1 cellular context compared by ENCODE assay signal in genomic region chr3:32709346-32709745, GRCh38.
A peak's percentile ranks its signal among the peaks of the same experiment; 100 is the strongest.
TF ChIP-seq lines count a peak whose summit lies in the region.

No MANE protein-coding gene starts in this region.

TF ChIP-seq in K562, 482 proteins besides CTCF, POLR2A, EP300 and RAD21 (continued from another document and continues in another):
- TF ChIP-seq, protein P1, sequence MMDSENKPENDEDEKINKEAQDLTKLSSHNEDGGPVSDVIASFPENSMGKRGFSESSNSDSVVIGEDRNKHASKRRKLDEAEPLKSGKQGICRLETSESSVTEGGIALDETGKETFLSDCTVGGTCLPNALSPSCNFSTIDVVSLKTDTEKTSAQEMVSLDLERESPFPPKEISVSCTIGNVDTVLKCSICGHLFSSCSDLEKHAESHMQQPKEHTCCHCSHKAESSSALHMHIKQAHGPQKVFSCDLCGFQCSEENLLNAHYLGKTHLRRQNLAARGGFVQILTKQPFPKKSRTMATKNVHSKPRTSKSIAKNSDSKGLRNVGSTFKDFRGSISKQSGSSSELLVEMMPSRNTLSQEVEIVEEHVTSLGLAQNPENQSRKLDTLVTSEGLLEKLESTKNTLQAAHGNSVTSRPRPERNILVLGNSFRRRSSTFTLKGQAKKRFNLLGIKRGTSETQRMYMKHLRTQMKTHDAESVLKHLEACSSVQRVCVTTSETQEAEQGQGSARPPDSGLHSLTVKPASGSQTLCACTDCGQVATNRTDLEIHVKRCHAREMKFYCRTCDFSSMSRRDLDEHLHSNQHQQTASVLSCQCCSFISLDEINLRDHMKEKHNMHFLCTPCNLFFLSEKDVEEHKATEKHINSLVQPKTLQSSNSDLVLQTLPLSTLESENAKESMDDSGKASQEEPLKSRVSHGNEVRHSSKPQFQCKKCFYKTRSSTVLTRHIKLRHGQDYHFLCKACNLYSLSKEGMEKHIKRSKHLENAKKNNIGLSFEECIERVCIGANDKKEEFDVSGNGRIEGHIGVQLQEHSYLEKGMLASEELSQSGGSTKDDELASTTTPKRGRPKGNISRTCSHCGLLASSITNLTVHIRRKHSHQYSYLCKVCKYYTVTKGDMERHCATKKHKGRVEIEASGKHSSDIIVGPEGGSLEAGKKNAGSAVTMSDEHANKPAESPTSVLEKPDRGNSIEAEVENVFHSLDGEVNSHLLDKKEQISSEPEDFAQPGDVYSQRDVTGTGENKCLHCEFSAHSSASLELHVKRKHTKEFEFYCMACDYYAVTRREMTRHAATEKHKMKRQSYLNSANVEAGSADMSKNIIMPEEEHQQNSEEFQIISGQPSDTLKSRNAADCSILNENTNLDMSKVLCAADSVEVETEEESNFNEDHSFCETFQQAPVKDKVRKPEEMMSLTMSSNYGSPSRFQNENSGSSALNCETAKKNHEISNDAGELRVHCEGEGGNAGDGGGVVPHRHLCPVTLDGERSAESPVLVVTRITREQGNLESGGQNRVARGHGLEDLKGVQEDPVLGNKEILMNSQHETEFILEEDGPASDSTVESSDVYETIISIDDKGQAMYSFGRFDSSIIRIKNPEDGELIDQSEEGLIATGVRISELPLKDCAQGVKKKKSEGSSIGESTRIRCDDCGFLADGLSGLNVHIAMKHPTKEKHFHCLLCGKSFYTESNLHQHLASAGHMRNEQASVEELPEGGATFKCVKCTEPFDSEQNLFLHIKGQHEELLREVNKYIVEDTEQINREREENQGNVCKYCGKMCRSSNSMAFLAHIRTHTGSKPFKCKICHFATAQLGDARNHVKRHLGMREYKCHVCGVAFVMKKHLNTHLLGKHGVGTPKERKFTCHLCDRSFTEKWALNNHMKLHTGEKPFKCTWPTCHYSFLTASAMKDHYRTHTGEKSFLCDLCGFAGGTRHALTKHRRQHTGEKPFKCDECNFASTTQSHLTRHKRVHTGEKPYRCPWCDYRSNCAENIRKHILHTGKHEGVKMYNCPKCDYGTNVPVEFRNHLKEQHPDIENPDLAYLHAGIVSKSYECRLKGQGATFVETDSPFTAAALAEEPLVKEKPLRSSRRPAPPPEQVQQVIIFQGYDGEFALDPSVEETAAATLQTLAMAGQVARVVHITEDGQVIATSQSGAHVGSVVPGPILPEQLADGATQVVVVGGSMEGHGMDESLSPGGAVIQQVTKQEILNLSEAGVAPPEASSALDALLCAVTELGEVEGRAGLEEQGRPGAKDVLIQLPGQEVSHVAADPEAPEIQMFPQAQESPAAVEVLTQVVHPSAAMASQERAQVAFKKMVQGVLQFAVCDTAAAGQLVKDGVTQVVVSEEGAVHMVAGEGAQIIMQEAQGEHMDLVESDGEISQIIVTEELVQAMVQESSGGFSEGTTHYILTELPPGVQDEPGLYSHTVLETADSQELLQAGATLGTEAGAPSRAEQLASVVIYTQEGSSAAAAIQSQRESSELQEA (IDR thresholded peaks at IDR 0.05; ENCODE audit: low read depth) = no peak
- no peak for TF ChIP-seq ZNF12 (CRISPR knock-in tag; IDR thresholded peaks at IDR 0.05)
- no peak for TF ChIP-seq FOXJ3 (CRISPR knock-in tag; IDR thresholded peaks at IDR 0.05)
- no peak for TF ChIP-seq ZNF830 (CRISPR knock-in tag; IDR thresholded peaks at IDR 0.05)
- TF ChIP-seq RUNX1 (IDR thresholded peaks at IDR 0.05; ENCODE audit: low read depth) = peak; percentile 97
- no peak for TF ChIP-seq ERF (CRISPR knock-in tag; IDR thresholded peaks at IDR 0.05)
- TF ChIP-seq, protein P2, sequence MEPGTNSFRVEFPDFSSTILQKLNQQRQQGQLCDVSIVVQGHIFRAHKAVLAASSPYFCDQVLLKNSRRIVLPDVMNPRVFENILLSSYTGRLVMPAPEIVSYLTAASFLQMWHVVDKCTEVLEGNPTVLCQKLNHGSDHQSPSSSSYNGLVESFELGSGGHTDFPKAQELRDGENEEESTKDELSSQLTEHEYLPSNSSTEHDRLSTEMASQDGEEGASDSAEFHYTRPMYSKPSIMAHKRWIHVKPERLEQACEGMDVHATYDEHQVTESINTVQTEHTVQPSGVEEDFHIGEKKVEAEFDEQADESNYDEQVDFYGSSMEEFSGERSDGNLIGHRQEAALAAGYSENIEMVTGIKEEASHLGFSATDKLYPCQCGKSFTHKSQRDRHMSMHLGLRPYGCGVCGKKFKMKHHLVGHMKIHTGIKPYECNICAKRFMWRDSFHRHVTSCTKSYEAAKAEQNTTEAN (CRISPR knock-in tag; IDR thresholded peaks at IDR 0.05) = no peak
- TF ChIP-seq ZKSCAN3 (CRISPR knock-in tag; IDR thresholded peaks at IDR 0.05) = no peak
- TF ChIP-seq ZBTB1 (CRISPR knock-in tag; IDR thresholded peaks at IDR 0.05; ENCODE audit: borderline replicate concordance, low read depth) = no peak
- TF ChIP-seq ATF6 (CRISPR knock-in tag; IDR thresholded peaks at IDR 0.05) = no peak
- TF ChIP-seq ELF2 (CRISPR knock-in tag; IDR thresholded peaks at IDR 0.05) = no peak
- TF ChIP-seq YY1 (IDR thresholded peaks at IDR 0.05; ENCODE audit: borderline replicate concordance in 1 of 3, control insufficient read depth in 1 of 3, extremely low read depth in 1 of 3, insufficient read depth in 3 of 3, insufficient read length in 1 of 3, insufficient replicate concordance in 2 of 3, low read depth in 1 of 3, low read length in 2 of 3) = peak in 1 of 3 experiments; percentile 12
- no peak for TF ChIP-seq ZNF263 (CRISPR knock-in tag; IDR thresholded peaks at IDR 0.05; ENCODE audit: borderline replicate concordance)
- TF ChIP-seq SP1 (CRISPR knock-in tag; IDR thresholded peaks at IDR 0.05) = peak; percentile 48; the same call in 1 of the 2 replicates
- no peak for TF ChIP-seq CHCHD3 (CRISPR knock-in tag; IDR thresholded peaks at IDR 0.05)
- no peak for TF ChIP-seq ASH1L (IDR thresholded peaks at IDR 0.05; ENCODE audit: borderline replicate concordance, low read depth, partially characterized antibody)
- TF ChIP-seq CGGBP1 (CRISPR knock-in tag; IDR thresholded peaks at IDR 0.05) = no peak
- TF ChIP-seq, protein P3, sequence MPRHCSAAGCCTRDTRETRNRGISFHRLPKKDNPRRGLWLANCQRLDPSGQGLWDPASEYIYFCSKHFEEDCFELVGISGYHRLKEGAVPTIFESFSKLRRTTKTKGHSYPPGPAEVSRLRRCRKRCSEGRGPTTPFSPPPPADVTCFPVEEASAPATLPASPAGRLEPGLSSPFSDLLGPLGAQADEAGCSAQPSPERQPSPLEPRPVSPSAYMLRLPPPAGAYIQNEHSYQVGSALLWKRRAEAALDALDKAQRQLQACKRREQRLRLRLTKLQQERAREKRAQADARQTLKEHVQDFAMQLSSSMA (CRISPR knock-in tag; IDR thresholded peaks at IDR 0.05) = no peak
- TF ChIP-seq SIN3B (IDR thresholded peaks at IDR 0.05; ENCODE audit: low read depth) = no peak
- TF ChIP-seq HLTF (IDR thresholded peaks at IDR 0.05) = no peak
- TF ChIP-seq ZNF232 (CRISPR knock-in tag; IDR thresholded peaks at IDR 0.05) = no peak
- TF ChIP-seq CC2D1A (IDR thresholded peaks at IDR 0.05) = peak; percentile 73
- peak; percentile 93 for TF ChIP-seq DMBX1 (CRISPR knock-in tag; IDR thresholded peaks at IDR 0.05; ENCODE audit: borderline replicate concordance)
- no peak for TF ChIP-seq FIP1L1 (IDR thresholded peaks at IDR 0.05; ENCODE audit: low read depth, low read length, poor library complexity, severe bottlenecking)
- peak; percentile 93 for TF ChIP-seq SOX6 (IDR thresholded peaks at IDR 0.05)
- TF ChIP-seq, protein P4, sequence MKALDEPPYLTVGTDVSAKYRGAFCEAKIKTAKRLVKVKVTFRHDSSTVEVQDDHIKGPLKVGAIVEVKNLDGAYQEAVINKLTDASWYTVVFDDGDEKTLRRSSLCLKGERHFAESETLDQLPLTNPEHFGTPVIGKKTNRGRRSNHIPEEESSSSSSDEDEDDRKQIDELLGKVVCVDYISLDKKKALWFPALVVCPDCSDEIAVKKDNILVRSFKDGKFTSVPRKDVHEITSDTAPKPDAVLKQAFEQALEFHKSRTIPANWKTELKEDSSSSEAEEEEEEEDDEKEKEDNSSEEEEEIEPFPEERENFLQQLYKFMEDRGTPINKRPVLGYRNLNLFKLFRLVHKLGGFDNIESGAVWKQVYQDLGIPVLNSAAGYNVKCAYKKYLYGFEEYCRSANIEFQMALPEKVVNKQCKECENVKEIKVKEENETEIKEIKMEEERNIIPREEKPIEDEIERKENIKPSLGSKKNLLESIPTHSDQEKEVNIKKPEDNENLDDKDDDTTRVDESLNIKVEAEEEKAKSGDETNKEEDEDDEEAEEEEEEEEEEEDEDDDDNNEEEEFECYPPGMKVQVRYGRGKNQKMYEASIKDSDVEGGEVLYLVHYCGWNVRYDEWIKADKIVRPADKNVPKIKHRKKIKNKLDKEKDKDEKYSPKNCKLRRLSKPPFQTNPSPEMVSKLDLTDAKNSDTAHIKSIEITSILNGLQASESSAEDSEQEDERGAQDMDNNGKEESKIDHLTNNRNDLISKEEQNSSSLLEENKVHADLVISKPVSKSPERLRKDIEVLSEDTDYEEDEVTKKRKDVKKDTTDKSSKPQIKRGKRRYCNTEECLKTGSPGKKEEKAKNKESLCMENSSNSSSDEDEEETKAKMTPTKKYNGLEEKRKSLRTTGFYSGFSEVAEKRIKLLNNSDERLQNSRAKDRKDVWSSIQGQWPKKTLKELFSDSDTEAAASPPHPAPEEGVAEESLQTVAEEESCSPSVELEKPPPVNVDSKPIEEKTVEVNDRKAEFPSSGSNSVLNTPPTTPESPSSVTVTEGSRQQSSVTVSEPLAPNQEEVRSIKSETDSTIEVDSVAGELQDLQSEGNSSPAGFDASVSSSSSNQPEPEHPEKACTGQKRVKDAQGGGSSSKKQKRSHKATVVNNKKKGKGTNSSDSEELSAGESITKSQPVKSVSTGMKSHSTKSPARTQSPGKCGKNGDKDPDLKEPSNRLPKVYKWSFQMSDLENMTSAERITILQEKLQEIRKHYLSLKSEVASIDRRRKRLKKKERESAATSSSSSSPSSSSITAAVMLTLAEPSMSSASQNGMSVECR (CRISPR knock-in tag; IDR thresholded peaks at IDR 0.05) = peak; percentile 82
- no peak for TF ChIP-seq NUFIP1 (IDR thresholded peaks at IDR 0.05; ENCODE audit: partially characterized antibody)
- no peak for TF ChIP-seq DLX4 (CRISPR knock-in tag; IDR thresholded peaks at IDR 0.05)
- no peak for TF ChIP-seq NFXL1 (CRISPR knock-in tag; IDR thresholded peaks at IDR 0.05)
- no peak for TF ChIP-seq BRD4 (IDR thresholded peaks at IDR 0.05)
- no peak for TF ChIP-seq SPI1 (IDR thresholded peaks at IDR 0.05; ENCODE audit: borderline replicate concordance, low read depth, low read length)
- TF ChIP-seq SAP30 (IDR thresholded peaks at IDR 0.05; ENCODE audit: borderline replicate concordance, insufficient read depth, low read depth, low read length, poor library complexity, severe bottlenecking) = peak; percentile 85
- no peak; the same call in 1 of the 2 replicates for TF ChIP-seq ETS1 (conservative IDR thresholded peaks at IDR 0.05; ENCODE audit: control insufficient read depth, low read depth, low read length)
- no peak; the same call in 1 of the 2 replicates for TF ChIP-seq SMAD3 (CRISPR knock-in tag; conservative IDR thresholded peaks at IDR 0.05)
- TF ChIP-seq GTF2F1 (IDR thresholded peaks at IDR 0.05; ENCODE audit: low read depth, low read length) = no peak
- TF ChIP-seq HDAC2 (IDR thresholded peaks at IDR 0.05) = peak; percentile 78
- TF ChIP-seq POLR2H (tag; IDR thresholded peaks at IDR 0.05; ENCODE audit: low read depth) = no peak
- no peak for TF ChIP-seq ARID2 (IDR thresholded peaks at IDR 0.05)
- no peak for TF ChIP-seq JUN (IDR thresholded peaks at IDR 0.05; ENCODE audit: borderline replicate concordance, low read depth, low read length)
- TF ChIP-seq JUN (CRISPR knock-in tag; IDR thresholded peaks at IDR 0.05; ENCODE audit: borderline replicate concordance) = no peak
- no peak for TF ChIP-seq ETV5 (CRISPR knock-in tag; IDR thresholded peaks at IDR 0.05; ENCODE audit: low read depth)
- TF ChIP-seq CHD2 (IDR thresholded peaks at IDR 0.05; ENCODE audit: low read depth, low read length) = no peak
- TF ChIP-seq TFE3 (CRISPR knock-in tag; IDR thresholded peaks at IDR 0.05) = no peak; the same call in 1 of the 2 replicates
- no peak for TF ChIP-seq NELFE (IDR thresholded peaks at IDR 0.05; ENCODE audit: insufficient read depth, insufficient read length)
- TF ChIP-seq HOXB6 (CRISPR knock-in tag; IDR thresholded peaks at IDR 0.05; ENCODE audit: borderline replicate concordance) = no peak
- TF ChIP-seq TEAD4 (IDR thresholded peaks at IDR 0.05; ENCODE audit: low read length) = peak; percentile 98
- no peak for TF ChIP-seq TEAD4 (CRISPR knock-in tag; IDR thresholded peaks at IDR 0.05; ENCODE audit: borderline replicate concordance)
